ENCODE assay signal across 9 cellular contexts in the genomic region with DNA sequence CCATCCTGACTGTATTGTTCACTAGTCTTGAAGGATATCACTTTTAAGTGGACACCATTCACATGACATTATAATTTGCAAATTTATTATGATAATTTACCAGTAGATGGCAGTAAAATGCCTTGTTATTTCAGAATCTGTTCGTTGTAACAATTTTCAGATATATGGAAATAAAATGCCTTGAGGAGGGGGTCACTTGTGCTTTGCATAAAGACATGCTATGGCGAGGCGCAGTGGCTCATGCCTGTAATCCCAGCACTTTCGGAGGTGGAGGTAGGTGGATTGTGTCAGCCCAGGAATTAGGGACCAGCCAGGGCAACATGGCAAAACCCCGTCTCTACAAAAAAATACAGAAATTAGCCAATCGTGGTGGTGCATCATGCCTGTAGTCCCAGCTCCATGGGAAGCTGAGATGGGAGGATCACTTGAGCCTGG. TPM values are rescaled to one million over a fixed set of nuclear protein-coding genes. Genes with fewer than 3 reads are reported as not detected.
A peak's percentile ranks its signal among the peaks of the same experiment; 100 is the strongest.
DNase-seq lines count a peak whose midpoint lies in the region; ATAC-seq and TF ChIP-seq lines count a peak whose summit lies in the region.
"Had no signal": no experiment of that assay in that cellular context is flagged by ENCODE, and none has a peak within 500 bp of the region (broad histone marks: within the 10 kb centered on the region; RNA-seq: fewer than 3 reads in every experiment).

No MANE protein-coding gene starts in this region.

- peak overlapping the region; percentile 26; the same call in 1 of the 2 replicates for H3K4me3 ChIP-seq in AG10803 (ENCODE audit: low read length)
- no peak overlapping the region for H3K4me3 ChIP-seq in breast epithelium
- H3K4me3 ChIP-seq: HAP-1 had no signal

- peak; percentile 42; the same call in 1 of the 2 replicates for TF ChIP-seq CTCF in AG10803 (conservative IDR thresholded peaks at IDR 0.05; ENCODE audit: low read length)
- no peak for TF ChIP-seq CTCF in GM20000 (IDR thresholded peaks at IDR 0.05; ENCODE audit: extremely low read depth, missing control alignments)
- peak in 2 of 3 donors; percentile 49 to 54 for TF ChIP-seq CTCF in breast epithelium (IDR thresholded peaks at IDR 0.05)
- no peak for TF ChIP-seq CTCF in WTC11 (IDR thresholded peaks at IDR 0.05)

- CTCF ChIA-PET in WTC11 (lab: Charles Lee) = interaction anchor here (0.6 to 1.2 kb wide), 2 partner anchors 29 to 123 kb away, joined by 3 to 4 read pairs; no protein-coding TSS in a partner anchor

- H3K27ac ChIP-seq in breast epithelium = no peak overlapping the region

- peak; percentile 41 for DNase-seq in AG10803 (ENCODE audit: low read depth)
- DNase-seq in GM20000 (ENCODE audit: low spot score) = peak; percentile 44
- DNase-seq in NCI-H226 = peak; percentile 2
- DNase-seq in breast epithelium (ENCODE audit: low spot score in 2 of 2) = no peak
- peak; percentile 29 for DNase-seq in medulla oblongata (ENCODE audit: extremely low spot score)
- no peak for DNase-seq in stimulated activated CD4-positive, alpha-beta T cell treated with anti-CD3 and anti-CD28 coated beads, Interleukin-4, amount 100 ng/mL, for 4 hours
- no peak for DNase-seq in WTC11 (ENCODE audit: low spot score)

- no peaks in the 10 kb centered on the region for H3K9me3 ChIP-seq in breast epithelium
- H3K9me3 ChIP-seq: HAP-1 had no signal

- intact Hi-C loops in breast epithelium (cut with DNase I; ENCODE audit: low total_unique reads) = no loop called here

- no peak for ATAC-seq in HG02642 (IDR thresholded peaks at IDR 0.05; ENCODE audit: poor library complexity, unreplicated experiment)
- no peak for ATAC-seq in WTC11

- POLR2A ChIA-PET in WTC11 (lab: Charles Lee) = no interaction called here

- H3K4me1 Mint-ChIP-seq in WTC11 = no peaks in the 10 kb centered on the region

- H3K27me3 ChIP-seq in breast epithelium = no peaks in the 10 kb centered on the region

- no peak overlapping the region for H3K27ac Mint-ChIP-seq in WTC11

- no peaks in the 10 kb centered on the region for H3K4me1 ChIP-seq in breast epithelium

- H3K4me3 Mint-ChIP-seq in WTC11 = no peak overlapping the region

- H3K36me3 Mint-ChIP-seq in WTC11 = peaks cover 5% of the 10 kb centered on the region; the same call in 1 of the 2 replicates

- peaks cover 13% of the 10 kb centered on the region for H3K9me3 Mint-ChIP-seq in WTC11

- TF ChIP-seq POLR2A in breast epithelium (IDR thresholded peaks at IDR 0.05) = no peak

- no peaks in the 10 kb centered on the region for H3K36me3 ChIP-seq in breast epithelium
- H3K36me3 ChIP-seq: HAP-1 had no signal

- H3K27me3 Mint-ChIP-seq in WTC11 (ENCODE audit: low read depth) = peaks cover 9% of the 10 kb centered on the region

TF ChIP-seq in WTC11, 78 proteins besides CTCF, POLR2A, EP300 and RAD21:
- TF ChIP-seq, protein P1, sequence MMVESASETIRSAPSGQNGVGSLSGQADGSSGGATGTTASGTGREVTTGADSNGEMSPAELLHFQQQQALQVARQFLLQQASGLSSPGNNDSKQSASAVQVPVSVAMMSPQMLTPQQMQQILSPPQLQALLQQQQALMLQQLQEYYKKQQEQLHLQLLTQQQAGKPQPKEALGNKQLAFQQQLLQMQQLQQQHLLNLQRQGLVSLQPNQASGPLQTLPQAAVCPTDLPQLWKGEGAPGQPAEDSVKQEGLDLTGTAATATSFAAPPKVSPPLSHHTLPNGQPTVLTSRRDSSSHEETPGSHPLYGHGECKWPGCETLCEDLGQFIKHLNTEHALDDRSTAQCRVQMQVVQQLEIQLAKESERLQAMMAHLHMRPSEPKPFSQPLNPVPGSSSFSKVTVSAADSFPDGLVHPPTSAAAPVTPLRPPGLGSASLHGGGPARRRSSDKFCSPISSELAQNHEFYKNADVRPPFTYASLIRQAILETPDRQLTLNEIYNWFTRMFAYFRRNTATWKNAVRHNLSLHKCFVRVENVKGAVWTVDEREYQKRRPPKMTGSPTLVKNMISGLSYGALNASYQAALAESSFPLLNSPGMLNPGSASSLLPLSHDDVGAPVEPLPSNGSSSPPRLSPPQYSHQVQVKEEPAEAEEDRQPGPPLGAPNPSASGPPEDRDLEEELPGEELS (CRISPR knock-in tag; IDR thresholded peaks at IDR 0.05) = no peak
- TF ChIP-seq NR1H2 (CRISPR knock-in tag; IDR thresholded peaks at IDR 0.05) (no peak), ETV6 (CRISPR knock-in tag; IDR thresholded peaks at IDR 0.05) (no peak), TEAD1 (CRISPR knock-in tag; IDR thresholded peaks at IDR 0.05) (no peak), TEAD4 (CRISPR knock-in tag; IDR thresholded peaks at IDR 0.05) (no peak), MLX (CRISPR knock-in tag; IDR thresholded peaks at IDR 0.05) (no peak), ZNF423 (CRISPR knock-in tag; IDR thresholded peaks at IDR 0.05) (no peak), ZNF121 (CRISPR knock-in tag; IDR thresholded peaks at IDR 0.05) (no peak), EMX1 (CRISPR knock-in tag; IDR thresholded peaks at IDR 0.05) (no peak), CBFB (CRISPR knock-in tag; IDR thresholded peaks at IDR 0.05; ENCODE audit: low read depth) (no peak), CREM (CRISPR knock-in tag; IDR thresholded peaks at IDR 0.05) (no peak), TCF7 (CRISPR knock-in tag; IDR thresholded peaks at IDR 0.05; ENCODE audit: low read depth) (no peak), ZNF219 (CRISPR knock-in tag; IDR thresholded peaks at IDR 0.05; ENCODE audit: borderline replicate concordance) (no peak), SMAD3 (CRISPR knock-in tag; IDR thresholded peaks at IDR 0.05; ENCODE audit: borderline replicate concordance) (no peak), RELA (CRISPR knock-in tag; IDR thresholded peaks at IDR 0.05; ENCODE audit: borderline replicate concordance) (no peak)

RNA-seq across cellular contexts. Expression of gene NCOA6, which starts 9.0 kb away (rescaled TPM):
- total RNA-seq in breast epithelium = 10 to 100 TPM; 20.0 to 20.6 (median 20.3) TPM
- total RNA-seq in WTC11 (2021) = 8.0 to 10.1 TPM (median 8.2 TPM) in 3 replicates

RNA-seq across cellular contexts. Expression of gene GGT7, which starts 38.2 kb away (rescaled TPM):
- 10 to 100 TPM; 13.1 to 21.8 (median 16.4) TPM for total RNA-seq in breast epithelium
- total RNA-seq in WTC11 (2021) = 27.7 to 34.5 TPM (median 33.3 TPM) in 3 replicates

RNA-seq across cellular contexts. Expression of gene ACSS2, which starts 41.9 kb away (rescaled TPM):
- total RNA-seq in breast epithelium (100 to 1,000 TPM in 1 of 3 donors, 10 to 100 TPM in 2; 70.1 to 137 (median 71.1) TPM), WTC11 (2021) (28.9 to 35.9 TPM (median 29.0 TPM) in 3 replicates)

Comparison
In these comparisons a context has a peak if more than half of its experiments do, and no peak if none do; other contexts are left out.
1. DNase-seq: peak in AG10803 (single experiment), GM20000 (single experiment), NCI-H226 (single experiment) and medulla oblongata (single experiment); none in breast epithelium (0 of 2), stimulated activated CD4-positive, alpha-beta T cell treated with anti-CD3 and anti-CD28 coated beads, Interleukin-4, amount 100 ng/mL, for 4 hours (0 of 2) and WTC11 (single experiment).
2. CTCF ChIP-seq: peak in AG10803 (single experiment) and breast epithelium (2 of 3); none in GM20000 (single experiment) and WTC11 (single experiment).